1 cellular context compared by ENCODE assay signal in the genomic region with DNA sequence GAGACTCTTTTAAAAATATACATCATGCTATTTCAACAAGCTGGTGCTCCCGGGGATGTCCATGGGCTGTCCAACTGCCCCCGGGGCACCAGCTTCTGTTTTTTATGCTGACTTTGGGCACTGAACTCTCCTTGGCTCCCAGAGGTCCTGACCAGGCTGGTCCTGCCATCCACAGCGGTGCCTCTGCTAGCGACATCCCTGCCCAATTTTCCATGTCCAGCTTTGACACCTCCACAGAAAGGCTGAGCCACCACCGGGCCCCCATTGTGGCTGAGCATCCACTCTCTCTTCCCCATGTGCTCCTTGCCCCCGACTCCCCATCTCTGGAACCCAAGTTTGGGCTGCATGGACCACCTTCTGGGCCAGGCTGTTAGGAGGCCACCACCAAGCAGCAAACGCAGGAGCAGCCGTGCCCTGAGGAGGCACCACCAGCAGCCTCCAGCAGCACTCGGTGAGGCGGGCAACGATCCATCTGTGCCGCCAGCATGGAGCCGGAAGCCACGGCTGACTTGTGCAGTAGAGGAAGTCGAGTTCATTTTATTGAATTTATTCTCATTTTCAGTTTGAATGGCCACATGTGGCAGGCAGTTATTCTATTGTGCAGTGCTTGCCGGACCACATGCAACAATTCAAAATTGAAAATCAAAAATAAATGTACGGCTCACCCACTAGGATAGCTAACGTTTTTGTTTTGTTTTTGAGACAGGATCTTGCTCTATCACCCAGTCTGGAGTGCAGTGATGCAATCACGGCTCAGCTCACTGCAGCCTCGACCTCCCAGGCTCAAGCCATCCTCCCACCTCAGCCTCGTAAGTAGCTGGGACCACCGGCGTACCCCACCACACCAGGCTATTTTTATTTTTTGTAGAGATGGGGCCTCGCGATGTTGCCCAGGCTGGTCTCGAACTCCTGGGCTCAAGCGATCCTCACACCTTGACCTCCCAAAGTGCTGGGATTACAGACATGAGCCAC.
TF ChIP-seq lines count a peak whose summit lies in the region.

No MANE protein-coding gene starts in this region.

TF ChIP-seq in H1, 55 proteins besides CTCF, POLR2A, EP300 and RAD21:
- TF ChIP-seq RNF2 (IDR thresholded peaks at IDR 0.05; ENCODE audit: borderline replicate concordance, low read depth, low read length, missing control alignments, poor library complexity, severe bottlenecking) = no peak
- no peak for TF ChIP-seq HDAC2 (IDR thresholded peaks at IDR 0.05; ENCODE audit: borderline replicate concordance in 1 of 2, low read depth in 2 of 2, low read length in 2 of 2)
- TF ChIP-seq RFX5 (IDR thresholded peaks at IDR 0.05; ENCODE audit: borderline replicate concordance, low read depth, low read length) = no peak
- TF ChIP-seq, protein P1, sequence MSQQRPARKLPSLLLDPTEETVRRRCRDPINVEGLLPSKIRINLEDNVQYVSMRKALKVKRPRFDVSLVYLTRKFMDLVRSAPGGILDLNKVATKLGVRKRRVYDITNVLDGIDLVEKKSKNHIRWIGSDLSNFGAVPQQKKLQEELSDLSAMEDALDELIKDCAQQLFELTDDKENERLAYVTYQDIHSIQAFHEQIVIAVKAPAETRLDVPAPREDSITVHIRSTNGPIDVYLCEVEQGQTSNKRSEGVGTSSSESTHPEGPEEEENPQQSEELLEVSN (IDR thresholded peaks at IDR 0.05) = no peak
- TF ChIP-seq PHF8 (conservative IDR thresholded peaks at IDR 0.05; ENCODE audit: low read depth, low read length) = no peak
- no peak for TF ChIP-seq TCF12 (IDR thresholded peaks at IDR 0.05; ENCODE audit: low read depth, low read length)
- TF ChIP-seq ZNF274 (IDR thresholded peaks at IDR 0.05; ENCODE audit: borderline replicate concordance, extremely low read depth, low read length) = no peak
- TF ChIP-seq JUND (IDR thresholded peaks at IDR 0.05; ENCODE audit: low read length) = no peak
- TF ChIP-seq RXRA (IDR thresholded peaks at IDR 0.05; ENCODE audit: insufficient read depth, low read depth, low read length) = no peak
- no peak for TF ChIP-seq KDM4A (IDR thresholded peaks at IDR 0.05; ENCODE audit: low read depth, low read length, severe bottlenecking)
- no peak for TF ChIP-seq CEBPB (IDR thresholded peaks at IDR 0.05; ENCODE audit: low read depth, low read length)
- TF ChIP-seq SIX5 (IDR thresholded peaks at IDR 0.05; ENCODE audit: low read depth, low read length) = no peak
- TF ChIP-seq SP2 (IDR thresholded peaks at IDR 0.05; ENCODE audit: low read length) = no peak
